ENCODE assay signal across 8 cellular contexts in the genomic region with DNA sequence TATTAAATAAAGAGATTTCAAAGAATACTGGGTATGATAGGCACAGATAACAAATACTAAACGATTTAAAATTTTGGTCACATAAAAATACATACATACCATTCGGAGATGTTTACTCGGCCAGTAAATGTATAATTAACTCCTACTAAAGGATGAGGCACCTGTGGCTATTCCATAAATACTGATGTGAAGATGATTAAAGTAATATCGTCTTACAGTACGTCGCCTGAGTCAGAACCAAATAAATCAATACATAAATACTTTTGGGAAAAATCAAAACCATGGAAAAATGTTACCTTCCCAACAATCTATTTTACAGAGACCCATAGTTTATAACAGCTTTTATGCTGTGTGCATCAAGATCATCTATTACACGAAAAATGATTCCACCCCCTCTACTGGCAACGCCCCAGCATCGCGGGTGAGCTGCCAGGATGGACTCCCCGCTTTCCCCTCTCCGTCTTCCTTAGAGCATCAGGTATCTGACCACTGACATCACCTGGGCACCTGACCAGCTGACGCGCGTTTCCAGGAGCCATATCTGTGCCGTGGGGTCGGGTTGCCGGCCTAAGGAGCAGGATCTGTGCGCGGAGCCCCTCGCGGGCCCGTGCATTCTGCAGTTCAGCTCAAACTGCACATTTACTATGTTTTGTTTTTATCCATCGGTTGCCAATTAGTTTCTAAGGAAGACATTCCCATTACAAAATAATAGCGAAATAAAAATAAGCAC. TPM values are rescaled to one million over a fixed set of nuclear protein-coding genes. Genes with fewer than 3 reads are reported as not detected.
A peak's percentile ranks its signal among the peaks of the same experiment; 100 is the strongest.
DNase-seq lines count a peak whose midpoint lies in the region; TF ChIP-seq lines count a peak whose summit lies in the region.

No MANE protein-coding gene starts in this region.

- no peaks in the 10 kb centered on the region for H3K36me3 ChIP-seq in ES-I3 (ENCODE audit: insufficient read depth, low read length)
- no peaks in the 10 kb centered on the region for H3K36me3 ChIP-seq in MG63
- no peaks in the 10 kb centered on the region for H3K36me3 ChIP-seq in thymus (ENCODE audit: control insufficient read depth, insufficient read depth)

- no peak overlapping the region for H3K56ac ChIP-seq in H9 (ENCODE audit: insufficient read length, low read depth, low read length)

- H3K4me1 Mint-ChIP-seq in H9: peaks cover 10 to 11% of the 10 kb centered on the region in 2 experiments

- H4K91ac ChIP-seq in H9 (ENCODE audit: insufficient read length, low read depth, low read length): no peak overlapping the region

- H2BK20ac ChIP-seq in H9 (ENCODE audit: low read depth, low read length, poor library complexity, severe bottlenecking): no peak overlapping the region

- no peak overlapping the region for H3K23ac ChIP-seq in H9 (ENCODE audit: insufficient read length, low read depth, low read length)

- no CpG with 5 or more reads among the region's 25 CpGs for WGBS in H9 (ENCODE audit: extremely low coverage, insufficient read length, low lambda C conversion rate)
- WGBS in thymus: 11% methylated on average over 25 of the region's 25 CpGs

- H2BK15ac ChIP-seq in H9 (ENCODE audit: low read depth, low read length): no peak overlapping the region

- no peak overlapping the region for H4K8ac ChIP-seq in H9 (replicated peaks; ENCODE audit: insufficient read length, low read depth, low read length)

- no peak overlapping the region for H3K4ac ChIP-seq in H9 (ENCODE audit: low read depth, low read length)

- H3K27ac Mint-ChIP-seq in H9: peak overlapping the region; percentile 18 to 98 (median 77); a peak in 4 of 7 replicates

- peak overlapping the region; percentile 63 for H3K18ac ChIP-seq in H9 (ENCODE audit: insufficient read length, low read depth, low read length)

- no peaks in the 10 kb centered on the region; a peak in 1 of 7 replicates for H3K36me3 Mint-ChIP-seq in H9 (ENCODE audit: insufficient read depth in 1 of 3, low read depth in 3 of 3)

- H3K79me1 ChIP-seq in H9 (ENCODE audit: insufficient read depth, low read depth, low read length, poor library complexity, severe bottlenecking): no peaks in the 10 kb centered on the region

- H2AFZ ChIP-seq in H9 (ENCODE audit: low read length): no peak overlapping the region

- no peaks in the 10 kb centered on the region for H3K9me3 ChIP-seq in ES-I3 (ENCODE audit: control insufficient read depth, insufficient read depth, low read length)
- no peaks in the 10 kb centered on the region for H3K9me3 ChIP-seq in H9 (ENCODE audit: control insufficient read depth, low read depth, low read length)
- no peaks in the 10 kb centered on the region for H3K9me3 ChIP-seq in MG63
- no peaks in the 10 kb centered on the region for H3K9me3 ChIP-seq in thymus (ENCODE audit: control insufficient read depth)

- no peak overlapping the region for H3T11ph ChIP-seq in H9 (ENCODE audit: low read length)

- H4K5ac ChIP-seq in H9 (ENCODE audit: insufficient read length, low read depth, low read length): no peak overlapping the region

- peak overlapping the region; percentile 90 to 91 for H3K4me3 Mint-ChIP-seq in H9

- no peaks in the 10 kb centered on the region for H4K20me1 ChIP-seq in H9 (ENCODE audit: control insufficient read depth, insufficient read depth, insufficient read length)

- peak overlapping the region; percentile 83 for H3K4me2 ChIP-seq in H9 (ENCODE audit: insufficient read depth, insufficient read length, low read length)

- peak overlapping the region; percentile 86 for H3K9ac ChIP-seq in ES-I3 (ENCODE audit: low read depth, low read length)
- H3K9ac ChIP-seq in H9 (ENCODE audit: extremely low read depth, insufficient read length, low read length): peak overlapping the region; percentile 1

- TF ChIP-seq CTCF in H9 (conservative IDR thresholded peaks at IDR 0.05): peak; percentile 72

- no peak overlapping the region for H2BK5ac ChIP-seq in H9 (ENCODE audit: insufficient read length, low read length)

- H3K4me1 ChIP-seq in ES-I3 (ENCODE audit: insufficient read depth, low read length) (no peaks in the 10 kb centered on the region), H9 (ENCODE audit: insufficient read depth, low read length) (no peaks in the 10 kb centered on the region), thymus (ENCODE audit: control insufficient read depth, insufficient read depth, low read length) (peaks cover 3% of the 10 kb centered on the region)

- no peak overlapping the region for H3K14ac ChIP-seq in H9 (ENCODE audit: insufficient read depth, low read length)

- peaks cover 3% of the 10 kb centered on the region; the same call in 1 of the 2 replicates for H3K27me3 Mint-ChIP-seq in H9 (ENCODE audit: low read depth)

- no peak overlapping the region for H2BK120ac ChIP-seq in H9 (ENCODE audit: low read depth, low read length, poor library complexity, severe bottlenecking)

- peak; percentile 92 for DNase-seq in H9
- peak; percentile 47 for DNase-seq in MG63
- peak; percentile 1 for DNase-seq in SIG-M5 (lab: John Stamatoyannopoulos, UW)
- DNase-seq in activated naive CD4-positive, alpha-beta T cell treated with Interleukin-2 at 50 U/mL for 16 hours: peak; percentile 70
- DNase-seq in foreskin melanocyte: peak; percentile 53
- DNase-seq in nucleus accumbens (lab: John Stamatoyannopoulos, UW): peak in 52 of 56 donors; percentile 1 to 70 (median 32)

- H3K79me2 ChIP-seq in H9 (ENCODE audit: insufficient read depth, low read length): no peaks in the 10 kb centered on the region

- H3K27ac ChIP-seq in H9 (ENCODE audit: insufficient read length, low read depth, low read length) (no peak overlapping the region), thymus (ENCODE audit: low read depth) (peak overlapping the region; percentile 68)

- H2AK5ac ChIP-seq in H9 (ENCODE audit: insufficient read length, low read length): no peak overlapping the region

- no peak overlapping the region for H2BK12ac ChIP-seq in H9 (ENCODE audit: insufficient read length, low read depth, low read length)

- H3K4me3 ChIP-seq in MG63: peak overlapping the region; percentile 73
- H3K4me3 ChIP-seq in thymus (ENCODE audit: low read length): peak overlapping the region; percentile 87

- H3K9me3 Mint-ChIP-seq in H9: no peaks in the 10 kb centered on the region

- H3K27me3 ChIP-seq in H9 (ENCODE audit: insufficient read depth, low read length): no peaks in the 10 kb centered on the region
- no peaks in the 10 kb centered on the region for H3K27me3 ChIP-seq in MG63
- H3K27me3 ChIP-seq in thymus (ENCODE audit: control insufficient read depth, insufficient read depth): no peaks in the 10 kb centered on the region

- H3K23me2 ChIP-seq in H9 (ENCODE audit: insufficient read length, low read depth, low read length, poor library complexity, severe bottlenecking): peaks cover 5% of the 10 kb centered on the region

RNA-seq across cellular contexts. Expression of a gene that starts 1.0 kb away (rescaled TPM):
- 4.5 TPM in 2 replicates for total RNA-seq in H9 (2021)
- 3.3 and 4.1 TPM in 2 replicates for total RNA-seq in MG63 (2014; rRNA removed; shearing (Covaris generic); ENCODE audit: low replicate concordance)
- polyA plus RNA-seq in thymus: 6.1 TPM

RNA-seq across cellular contexts. Expression of a gene that starts 40.9 kb away (rescaled TPM):
- total RNA-seq in H9 (2021): 129 and 135 TPM in 2 replicates
- 28.5 and 70.4 TPM in 2 replicates for total RNA-seq in MG63 (2014; rRNA removed; shearing (Covaris generic); ENCODE audit: low replicate concordance)
- polyA plus RNA-seq in thymus: 19.8 TPM

RNA-seq across cellular contexts. Expression of a gene that starts 41.5 kb away (rescaled TPM):
- 3.5 and 4.2 TPM in 2 replicates for total RNA-seq in H9 (2021)
- 0.82 and 0.99 TPM in 2 replicates for total RNA-seq in MG63 (2014; rRNA removed; shearing (Covaris generic); ENCODE audit: low replicate concordance)
- 7.0 TPM for polyA plus RNA-seq in thymus

Comparison
In these comparisons a context has a peak if more than half of its experiments do, and no peak if none do; other contexts are left out.
1. DNase-seq: peak in every context shown above with its lines; median percentile 92 in H9; 70 in activated naive CD4-positive, alpha-beta T cell treated with Interleukin-2 at 50 U/mL for 16 hours; 53 in foreskin melanocyte; 47 in MG63; 32 in nucleus accumbens; 1 in SIG-M5.